8 cellular contexts compared by ENCODE assay signal in the genomic region with DNA sequence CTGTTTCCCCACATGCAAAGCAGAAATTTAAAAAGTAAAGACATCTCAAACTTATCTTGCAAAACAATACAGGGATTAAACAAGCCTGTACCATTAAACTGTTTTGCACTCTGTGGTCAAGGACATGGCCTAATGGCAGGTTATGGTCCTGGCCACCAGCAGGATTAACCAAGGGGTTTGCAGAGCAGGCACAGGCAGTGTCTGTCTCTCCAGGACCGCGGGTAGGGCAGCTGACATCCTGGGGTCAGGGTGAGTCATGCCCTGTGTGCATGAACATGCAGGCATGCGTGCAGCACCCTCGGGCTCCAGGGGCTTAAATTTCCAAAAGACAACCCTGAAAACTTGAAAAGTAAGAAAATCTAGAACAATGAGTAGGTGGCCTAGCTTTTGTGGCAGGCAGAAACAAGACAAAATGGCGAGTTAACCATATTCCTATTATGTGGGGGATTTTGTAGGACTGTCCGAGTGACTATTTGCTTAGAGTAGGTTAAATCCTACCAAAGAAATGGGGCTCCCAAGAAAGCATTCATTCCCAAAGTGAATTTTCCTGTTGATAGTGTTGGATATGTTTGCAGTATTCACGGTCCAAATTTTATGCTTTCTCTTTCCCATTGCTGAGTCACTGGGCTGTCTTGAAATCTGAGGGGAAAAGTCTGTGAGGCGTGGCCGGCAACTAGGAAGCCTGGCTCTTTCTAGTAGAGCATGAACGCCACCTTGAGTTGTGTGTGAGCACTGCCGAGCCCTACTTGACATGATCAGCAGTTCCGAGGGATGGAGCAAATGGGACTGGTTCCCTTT.
A peak's percentile ranks its signal among the peaks of the same experiment; 100 is the strongest.
DNase-seq lines count a peak whose midpoint lies in the region; ATAC-seq and TF ChIP-seq lines count a peak whose summit lies in the region.

No MANE protein-coding gene starts in this region.

- DNase-seq in COR-L47 (lab: John Stamatoyannopoulos, UW) (peak; percentile 79), NCI-H524 treated with DMSO at 0.1 percent for 48 hours (lab: John Stamatoyannopoulos, UW) (peak; percentile 42), mucosa of descending colon (peak; percentile 77 to 92 (median 80))
- DNase-seq in activated CD4-positive, alpha-beta memory T cell treated with anti-CD3 and anti-CD28 coated beads, Interleukin-2, amount 10 ng/mL, durations not matched to agents 7 days and 5 days, result peak; percentile 69
- peak; percentile 4 for DNase-seq in stimulated activated naive CD4-positive, alpha-beta T cell treated with Interleukin-2 at 50 U/mL for 16 hours (lab: John Stamatoyannopoulos, UW)

- H3K4me3 ChIP-seq in mucosa of descending colon, result no peak overlapping the region

- no peaks in the 10 kb centered on the region for H3K36me3 ChIP-seq in mucosa of descending colon (ENCODE audit: low read depth)

- H3K4me3 Mint-ChIP-seq in activated CD4-positive, alpha-beta memory T cell treated with anti-CD3 and anti-CD28 coated beads, Interleukin-2, amount 10 ng/mL, durations not matched to agents 7 days and 5 days, result peak overlapping the region; percentile 7

- H3K27me3 Mint-ChIP-seq in activated CD4-positive, alpha-beta memory T cell treated with anti-CD3 and anti-CD28 coated beads, Interleukin-2, amount 10 ng/mL, durations not matched to agents 7 days and 5 days, result peaks cover 2% of the 10 kb centered on the region

- no peaks in the 10 kb centered on the region for H3K9me3 Mint-ChIP-seq in activated CD4-positive, alpha-beta memory T cell treated with anti-CD3 and anti-CD28 coated beads, Interleukin-2, amount 10 ng/mL, durations not matched to agents 7 days and 5 days

- POLR2A ChIA-PET in activated CD4-positive, alpha-beta memory T cell treated with anti-CD3 and anti-CD28 coated beads, Interleukin-2, amount 10 ng/mL, durations not matched to agents 7 days and 5 days (lab: Charles Lee), result no interaction called here

- H3K36me3 Mint-ChIP-seq in activated CD4-positive, alpha-beta memory T cell treated with anti-CD3 and anti-CD28 coated beads, Interleukin-2, amount 10 ng/mL, durations not matched to agents 7 days and 5 days (ENCODE audit: low read depth), result no peaks in the 10 kb centered on the region

- peaks cover 16% of the 10 kb centered on the region for H3K4me1 Mint-ChIP-seq in activated CD4-positive, alpha-beta memory T cell treated with anti-CD3 and anti-CD28 coated beads, Interleukin-2, amount 10 ng/mL, durations not matched to agents 7 days and 5 days

- no peaks in the 10 kb centered on the region for H3K4me1 ChIP-seq in mucosa of descending colon (ENCODE audit: low read depth)

- H3K9me3 ChIP-seq in mucosa of descending colon, result no peaks in the 10 kb centered on the region

- ATAC-seq in GM19463 (IDR thresholded peaks at IDR 0.05; ENCODE audit: unreplicated experiment), result peak; percentile 94
- ATAC-seq in HG03565 (IDR thresholded peaks at IDR 0.05; ENCODE audit: unreplicated experiment), result peak; percentile 80
- ATAC-seq in esophagus mucosa, result peak; percentile 98
- peak; percentile 99 for ATAC-seq in mucosa of descending colon

- CTCF ChIA-PET in activated CD4-positive, alpha-beta memory T cell treated with anti-CD3 and anti-CD28 coated beads, Interleukin-2, amount 10 ng/mL, durations not matched to agents 7 days and 5 days (lab: Charles Lee), result interaction anchor here (2.3 kb wide), 1 partner anchor 226 kb away, joined by 9 read pairs; no protein-coding TSS in a partner anchor

- H3K27ac Mint-ChIP-seq in activated CD4-positive, alpha-beta memory T cell treated with anti-CD3 and anti-CD28 coated beads, Interleukin-2, amount 10 ng/mL, durations not matched to agents 7 days and 5 days, result no peak overlapping the region

- intact Hi-C loops in mucosa of descending colon (cut with DNase I, micrococcal nuclease), result loop anchor here in 1 of 2 donors (10.0 kb wide), 1 partner anchor 225 kb away; no protein-coding TSS in a partner anchor

- peak; percentile 64 for TF ChIP-seq CTCF in mucosa of descending colon (IDR thresholded peaks at IDR 0.05)

Comparison
In these comparisons a context has a peak if more than half of its experiments do, and no peak if none do; other contexts are left out.
1. DNase-seq: peak in every context shown above with its lines; median percentile 80 in mucosa of descending colon; 79 in COR-L47; 69 in activated CD4-positive, alpha-beta memory T cell treated with anti-CD3 and anti-CD28 coated beads, Interleukin-2, amount 10 ng/mL, durations not matched to agents 7 days and 5 days; 42 in NCI-H524 treated with DMSO at 0.1 percent for 48 hours; 4 in stimulated activated naive CD4-positive, alpha-beta T cell treated with Interleukin-2 at 50 U/mL for 16 hours.